Comparison of ENCODE assay signal across 8 cellular contexts in the genomic region with DNA sequence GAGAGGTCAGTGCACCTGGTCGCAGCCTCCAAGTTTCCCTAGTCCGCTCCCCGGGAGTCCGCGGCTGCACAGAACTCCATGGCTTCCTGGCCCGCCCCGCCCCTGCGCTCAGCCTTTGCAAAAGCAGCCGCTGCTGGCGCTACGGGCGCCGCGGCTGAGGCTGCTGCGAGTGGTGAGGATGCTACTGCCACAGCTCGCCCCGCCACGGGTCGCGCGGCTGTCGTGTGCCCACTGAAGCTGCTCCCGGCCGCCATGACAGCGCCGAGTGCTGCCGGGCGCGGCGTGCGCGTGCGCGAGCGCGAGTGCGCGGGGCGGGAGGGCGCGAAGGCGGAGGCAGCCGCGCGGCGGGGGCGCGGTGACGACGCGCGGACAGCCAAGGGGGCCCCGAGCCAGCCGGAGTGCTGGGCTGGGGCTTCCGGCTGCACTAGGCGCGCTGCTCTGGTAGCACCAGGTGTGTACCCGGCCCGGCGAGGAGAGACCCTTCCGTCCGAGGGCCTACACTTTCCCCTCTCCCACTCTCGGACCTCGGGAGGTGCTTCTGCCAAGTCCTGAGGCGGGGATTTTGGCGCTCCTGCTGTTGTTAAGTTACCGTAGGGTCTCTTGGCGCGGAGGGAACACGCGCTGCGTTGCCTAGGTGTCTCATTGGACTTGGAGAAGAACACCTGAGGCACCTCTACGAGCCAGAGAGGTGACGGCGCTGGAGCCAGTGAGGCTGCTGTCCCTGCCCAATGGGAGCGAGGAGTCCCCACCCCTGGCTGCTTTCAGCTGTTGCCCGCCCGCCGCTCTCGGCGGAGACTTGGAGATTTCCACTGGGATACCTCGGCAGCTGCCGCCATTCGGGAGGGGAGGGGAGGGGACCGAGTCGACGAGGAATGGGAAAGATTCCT. TPM values are rescaled to one million over a fixed set of nuclear protein-coding genes. Genes with fewer than 3 reads are reported as not detected.
A peak's percentile ranks its signal among the peaks of the same experiment; 100 is the strongest.
DNase-seq lines count a peak whose midpoint lies in the region; ATAC-seq and TF ChIP-seq lines count a peak whose summit lies in the region.

No MANE protein-coding gene starts in this region.

- TF ChIP-seq POLR2A in lower leg skin (IDR thresholded peaks at IDR 0.05): no peak

- ATAC-seq in GM19324 (IDR thresholded peaks at IDR 0.05; ENCODE audit: low FRiP score, unreplicated experiment) (peak; percentile 78), HG03442 (IDR thresholded peaks at IDR 0.05; ENCODE audit: unreplicated experiment) (peak; percentile 75)

- WGBS in lower leg skin, 2 donors: 1% methylated on average over 14 to 61 of the region's 87 CpGs

- DNase-seq in C1 segment of cervical spinal cord (lab: John Stamatoyannopoulos, UW) (peak in 13 of 14 donors; percentile 50 to 86 (median 77)), NCI-H510A treated with DMSO at 0.1 percent for 48 hours (lab: John Stamatoyannopoulos, UW) (peak; percentile 89), dermis microvascular lymphatic vessel endothelial cell (ENCODE audit: low read depth in 2 of 2) (peak; percentile 23 to 80), lower leg skin (ENCODE audit: low spot score in 2 of 2) (peak; percentile 69 to 93)
- peak; percentile 76 for DNase-seq in activated CD4-positive, alpha-beta T cell treated with anti-CD3 and anti-CD28 coated beads, Interleukin-2, amount 50 U/mL, for 1 hour
- DNase-seq in stimulated activated CD4-positive, alpha-beta T cell treated with anti-CD3 and anti-CD28 coated beads, Interleukin-4, amount 100 ng/mL, for 4 hours: peak; percentile 81 to 82

- intact Hi-C loops in lower leg skin (cut with DNase I; ENCODE audit: low total_unique reads): no loop called here

- H3K4me3 ChIP-seq in lower leg skin (ENCODE audit: low read depth, poor library complexity, severe bottlenecking): peak overlapping the region; percentile 98

- no peak for TF ChIP-seq CTCF in lower leg skin (IDR thresholded peaks at IDR 0.05)

RNA-seq across cellular contexts. Expression of a gene that starts 0.6 kb away (rescaled TPM):
- total RNA-seq in dermis microvascular lymphatic vessel endothelial cell (41.8 and 53.9 TPM in 2 replicates), lower leg skin (10 to 100 TPM; 71.9 to 86.8 (median 75.0) TPM)

Comparison
In these comparisons a context has a peak if more than half of its experiments do, and no peak if none do; other contexts are left out.
1. Peak in every context shown above with its lines: DNase-seq, ATAC-seq and H3K4me3 ChIP-seq.